In genomic region chr2:14615701-14616100, GRCh38 we compare ENCODE assay signal across 21 cellular contexts. TPM values are rescaled to one million over a fixed set of nuclear protein-coding genes. Genes with fewer than 3 reads are reported as not detected.
"Had no signal": no experiment of that assay in that cellular context is flagged by ENCODE, and none has a peak within 500 bp of the region (broad histone marks: within the 10 kb centered on the region; RNA-seq: fewer than 3 reads in every experiment).

No MANE protein-coding gene starts in this region.

- DNase-seq: natural killer cell; occipital lobe; posterior cingulate gyrus; psoas muscle; right cardiac atrium; sigmoid colon; stimulated activated CD4-positive, alpha-beta T cell treated with anti-CD3 and anti-CD28 coated beads, Interleukin-15, amount 100 ng/mL, for 24 hours; stimulated activated CD4-positive, alpha-beta T cell treated with anti-CD3 and anti-CD28 coated beads, Interleukin-2, amount 100 ng/mL, for 24 hours; stimulated activated CD4-positive, alpha-beta T cell treated with anti-CD3 and anti-CD28 coated beads, Interleukin-2, amount 100 ng/mL, for 48 hours; stimulated activated CD4-positive, alpha-beta T cell treated with anti-CD3 and anti-CD28 coated beads, Interleukin-4, amount 100 ng/mL, for 24 hours; stimulated activated naive B cell treated with anti-CD40 and anti-IgM and Interleukin-4, amounts not matched to agents 10 μg/mL and 1 μg/mL and 100 μg/mL, for 72 hours; stimulated activated naive CD4-positive, alpha-beta T cell treated with Interleukin-2 at 50 U/mL for 16 hours; stomach; thyroid gland; upper lobe of right lung; uterus had no signal

- H3K4me3 ChIP-seq: neural progenitor cell, ovary, psoas muscle, right lobe of liver, sigmoid colon, stomach, thoracic aorta, thyroid gland, tibial nerve, upper lobe of right lung, uterus had no signal

RNA-seq across cellular contexts. Expression of gene LRATD1, which starts 16.8 kb away (rescaled TPM):
- total RNA-seq: natural killer cell had no signal
